ENCODE assay signal across 10 cellular contexts in the genomic region with DNA sequence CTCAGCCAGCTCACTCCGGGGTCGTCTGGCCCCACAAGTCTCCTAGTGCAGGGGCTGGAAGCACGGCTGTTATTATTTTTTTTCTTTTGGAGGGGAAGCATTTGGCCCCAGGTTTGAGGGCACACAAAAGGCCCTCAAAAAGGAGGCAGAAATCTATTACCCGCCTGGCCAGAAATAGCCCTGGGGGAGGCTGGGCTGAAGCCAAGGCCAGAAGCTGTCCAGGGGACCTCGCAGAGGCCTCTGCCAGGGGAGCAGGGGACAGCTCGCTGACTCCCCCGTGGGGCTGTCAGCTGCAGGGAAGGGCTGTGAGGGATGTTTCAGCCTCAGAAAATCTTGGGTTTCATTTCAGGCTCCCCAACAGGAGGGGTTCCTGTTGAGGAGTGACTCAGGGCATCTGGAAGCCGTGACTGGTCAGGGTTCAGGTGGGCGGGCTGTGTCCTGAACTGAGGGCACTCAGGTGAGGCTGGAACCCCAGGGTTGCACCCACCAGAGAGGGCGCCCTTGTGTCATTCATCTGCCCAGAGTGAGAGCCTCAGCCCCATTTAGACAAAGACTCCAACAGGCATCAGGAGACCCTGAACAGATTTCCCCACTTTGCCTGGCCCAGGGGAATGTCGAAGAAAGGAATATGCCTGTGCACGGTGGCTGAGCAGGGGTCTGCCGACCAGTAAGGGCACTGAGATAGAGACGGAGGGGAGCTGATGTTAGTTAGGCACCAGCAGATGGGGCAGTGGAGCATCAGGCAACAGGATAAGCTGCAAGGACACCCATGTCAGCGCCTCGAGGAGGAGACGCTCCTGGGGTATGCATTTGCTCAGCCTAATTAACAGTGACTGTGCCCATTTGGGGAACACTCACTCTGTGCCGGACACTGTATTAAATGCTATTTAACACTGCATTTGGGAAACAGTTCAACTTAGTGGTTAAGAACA. TPM values are rescaled to one million over a fixed set of nuclear protein-coding genes. Genes with fewer than 3 reads are reported as not detected.
DNase-seq lines count a peak whose midpoint lies in the region; ATAC-seq and TF ChIP-seq lines count a peak whose summit lies in the region.
"Had no signal": no experiment of that assay in that cellular context is flagged by ENCODE, and none has a peak within 500 bp of the region (broad histone marks: within the 10 kb centered on the region; RNA-seq: fewer than 3 reads in every experiment).

No MANE protein-coding gene starts in this region.

- no peaks in the 10 kb centered on the region for H3K36me3 Mint-ChIP-seq in Calu3 (ENCODE audit: insufficient read depth, unreplicated experiment)

- H3K9me2 ChIP-seq in HCT116 (ENCODE audit: insufficient read depth) = no peaks in the 10 kb centered on the region

- DNase-seq in Calu3 = peak; percentile 44
- DNase-seq in HCT116 (ENCODE audit: low read depth, low spot score) = no peak
- peak; percentile 53 for DNase-seq in WERI-Rb-1
- DNase-seq in iPS DF 4.7 (ENCODE audit: extremely low read depth, low spot score) = peak; percentile 25
- DNase-seq in MG63 = no peak
- no peak for DNase-seq in AG20443 (ENCODE audit: low spot score)
- DNase-seq in omental fat pad (ENCODE audit: low spot score) = no peak
- DNase-seq: SHP77 treated with DMSO at 0.1 percent for 48 hours had no signal

- H3K27me3 Mint-ChIP-seq in Calu3 (ENCODE audit: unreplicated experiment) = peaks cover 75% of the 10 kb centered on the region

- peak; percentile 60 for TF ChIP-seq RAD21 in HCT116 (IDR thresholded peaks at IDR 0.05; ENCODE audit: low read depth)

- no peaks in the 10 kb centered on the region for H3K79me2 ChIP-seq in HCT116 (ENCODE audit: insufficient read depth, low read length)

- H3K9me3 ChIP-seq in HCT116 (ENCODE audit: control insufficient read depth in 1 of 2, insufficient read depth in 1 of 2, low read depth in 1 of 2, low read length in 2 of 2) (no peaks in the 10 kb centered on the region), WERI-Rb-1 (ENCODE audit: severe bottlenecking) (peaks cover 2% of the 10 kb centered on the region), MG63 (no peaks in the 10 kb centered on the region)

- H3K36me3 ChIP-seq in HCT116 (ENCODE audit: control insufficient read depth in 1 of 2, insufficient read depth in 2 of 2, low read length in 2 of 2) (no peaks in the 10 kb centered on the region), WERI-Rb-1 (no peaks in the 10 kb centered on the region), MG63 (no peaks in the 10 kb centered on the region)

- CTCF ChIA-PET in Calu3 (lab: Charles Lee) = interaction anchor here (1.6 kb wide), 1 partner anchor 14 kb away, joined by 6 read pairs; no protein-coding TSS in a partner anchor
- CTCF ChIA-PET in HCT116 (lab: Charles Lee) = interaction anchor here (0.6 to 2.1 kb wide), 21 partner anchors 10 to 288 kb away, joined by 3 to 26 read pairs (median 4); no protein-coding TSS in a partner anchor

- no peak overlapping the region for H3K9ac ChIP-seq in HCT116 (ENCODE audit: low read length)

- H3K9me3 Mint-ChIP-seq in Calu3 (ENCODE audit: low read depth, unreplicated experiment) = no peaks in the 10 kb centered on the region

- no peaks in the 10 kb centered on the region for H3K4me1 Mint-ChIP-seq in Calu3 (ENCODE audit: low read depth, unreplicated experiment)

- no peak overlapping the region for H3K4me3 Mint-ChIP-seq in Calu3 (ENCODE audit: low read depth, unreplicated experiment)

- H3K27ac ChIP-seq in HCT116 (ENCODE audit: low read depth, low read length) (no peak overlapping the region), WERI-Rb-1 (no peak overlapping the region)

- H4K20me1 ChIP-seq in HCT116 (ENCODE audit: insufficient read depth) = no peaks in the 10 kb centered on the region

- peaks cover 13% of the 10 kb centered on the region; the same call in 1 of the 2 replicates for H3K27me3 ChIP-seq in HCT116 (ENCODE audit: insufficient read depth, low read length)
- no peaks in the 10 kb centered on the region for H3K27me3 ChIP-seq in WERI-Rb-1 (ENCODE audit: insufficient read depth, low read depth, severe bottlenecking)
- no peaks in the 10 kb centered on the region for H3K27me3 ChIP-seq in MG63

- RAD21 ChIA-PET in HCT116 (lab: Charles Lee; ENCODE audit: low non-redundant PET in 1 of 2, low total read pairs in 2 of 2, uncharacterized antibody in 2 of 2, unreplicated experiment in 2 of 2) = interaction anchor here in 1 of 2 experiments (0.8 to 0.9 kb wide), 3 partner anchors 14 to 287 kb away, joined by 3 to 4 read pairs (median 3); no protein-coding TSS in a partner anchor

- no peak overlapping the region for H2AFZ ChIP-seq in HCT116 (ENCODE audit: low read depth, low read length, poor library complexity, severe bottlenecking)

- POLR2A ChIA-PET in HCT116 (lab: Charles Lee) = interaction anchor here (1.4 kb wide), 1 partner anchor 10 kb away, joined by 3 read pairs; no protein-coding TSS in a partner anchor

- H3K27ac Mint-ChIP-seq in Calu3 (ENCODE audit: unreplicated experiment) = no peak overlapping the region

- TF ChIP-seq POLR2A in HCT116 (IDR thresholded peaks at IDR 0.05; ENCODE audit: borderline replicate concordance, extremely low read depth, insufficient read depth, insufficient read length) = no peak

- TF ChIP-seq CTCF in Calu3 (IDR thresholded peaks at IDR 0.05; ENCODE audit: unreplicated experiment) = peak; percentile 44
- TF ChIP-seq CTCF in HCT116 (IDR thresholded peaks at IDR 0.05 in 2 of 3, conservative IDR thresholded peaks at IDR 0.05 in 1 of 3; ENCODE audit: borderline replicate concordance in 1 of 3, insufficient read depth in 1 of 3, low read depth in 2 of 3, low read length in 2 of 3) = peak; percentile 70 to 99 (median 90)
- TF ChIP-seq CTCF in WERI-Rb-1 (IDR thresholded peaks at IDR 0.05; ENCODE audit: low read depth, low read length) = peak; percentile 54
- no peak for TF ChIP-seq CTCF in omental fat pad (IDR thresholded peaks at IDR 0.05)

- peaks cover 0 to 6% of the 10 kb centered on the region in 2 experiments; a peak in 2 of 4 replicates for H3K4me1 ChIP-seq in HCT116 (ENCODE audit: control insufficient read depth in 1 of 2, insufficient read depth in 2 of 2, low read length in 2 of 2)

- H3K4me2 ChIP-seq in HCT116 (ENCODE audit: low read length) = peak overlapping the region; percentile 44

- BruUV-seq in Calu3 (replicated peaks; lab: Mats Ljungman, UMichigan) (no TSS peak), HCT116 (replicated peaks; lab: Mats Ljungman, UMichigan) (no TSS peak)

- no peak overlapping the region for H3K4me3 ChIP-seq in HCT116 (replicated peaks in 1 of 2; ENCODE audit: low read depth in 1 of 2, low read length in 2 of 2)
- no peak overlapping the region for H3K4me3 ChIP-seq in WERI-Rb-1 (ENCODE audit: low read depth, low read length)
- no peak overlapping the region for H3K4me3 ChIP-seq in MG63

- intact Hi-C loops in Calu3 (cut with micrococcal nuclease; ENCODE audit: unreplicated experiment) = no loop called here
- intact Hi-C loops in HCT116 (cut with micrococcal nuclease) = loop anchor here (1.0 kb wide), 1 partner anchor 111 kb away; no protein-coding TSS in a partner anchor

- ATAC-seq in HCT116 (peak; percentile 94), HG02970 (IDR thresholded peaks at IDR 0.05; ENCODE audit: low FRiP score, unreplicated experiment) (no peak), omental fat pad (ENCODE audit: low FRiP score) (no peak)
- ATAC-seq: sciatic nerve had no signal

TF ChIP-seq in HCT116, 20 proteins besides CTCF, POLR2A, EP300 and RAD21:
- TF ChIP-seq, protein P1, sequence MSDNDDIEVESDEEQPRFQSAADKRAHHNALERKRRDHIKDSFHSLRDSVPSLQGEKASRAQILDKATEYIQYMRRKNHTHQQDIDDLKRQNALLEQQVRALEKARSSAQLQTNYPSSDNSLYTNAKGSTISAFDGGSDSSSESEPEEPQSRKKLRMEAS (IDR thresholded peaks at IDR 0.05) = no peak
- TF ChIP-seq JUND (IDR thresholded peaks at IDR 0.05) (no peak), SIN3A (IDR thresholded peaks at IDR 0.05; ENCODE audit: low read depth) (no peak), REST (IDR thresholded peaks at IDR 0.05; ENCODE audit: low read depth) (no peak), EZH2 (IDR thresholded peaks at IDR 0.05) (no peak), SRF (IDR thresholded peaks at IDR 0.05; ENCODE audit: low read depth) (no peak)

RNA-seq across cellular contexts. Expression of gene SLC6A11, which starts 43.5 kb away (rescaled TPM):
- total RNA-seq in Calu3 (2022) = not detected in 2 replicates
- total RNA-seq in HCT116 (2021; ENCODE audit: unreplicated experiment) = not detected
- polyA plus RNA-seq in HCT116 (2012) = not detected in 2 replicates
- 0.94 and 0.95 TPM in 2 replicates for total RNA-seq in MG63 (2014; rRNA removed; shearing (Covaris generic); ENCODE audit: low replicate concordance)
- total RNA-seq in omental fat pad = under 1 TPM in 1 of 4 donors, not detected in 3; 0.09 TPM

Comparison
In these comparisons a context has a peak if more than half of its experiments do, and no peak if none do; other contexts are left out.
1. DNase-seq: peak in Calu3 (single experiment), WERI-Rb-1 (single experiment) and iPS DF 4.7 (single experiment); none in HCT116 (single experiment), MG63 (single experiment), AG20443 (single experiment) and omental fat pad (single experiment).
2. CTCF ChIP-seq: peak in Calu3 (single experiment), HCT116 (3 of 3) and WERI-Rb-1 (single experiment); none in omental fat pad (0 of 3).